In the genomic region with DNA sequence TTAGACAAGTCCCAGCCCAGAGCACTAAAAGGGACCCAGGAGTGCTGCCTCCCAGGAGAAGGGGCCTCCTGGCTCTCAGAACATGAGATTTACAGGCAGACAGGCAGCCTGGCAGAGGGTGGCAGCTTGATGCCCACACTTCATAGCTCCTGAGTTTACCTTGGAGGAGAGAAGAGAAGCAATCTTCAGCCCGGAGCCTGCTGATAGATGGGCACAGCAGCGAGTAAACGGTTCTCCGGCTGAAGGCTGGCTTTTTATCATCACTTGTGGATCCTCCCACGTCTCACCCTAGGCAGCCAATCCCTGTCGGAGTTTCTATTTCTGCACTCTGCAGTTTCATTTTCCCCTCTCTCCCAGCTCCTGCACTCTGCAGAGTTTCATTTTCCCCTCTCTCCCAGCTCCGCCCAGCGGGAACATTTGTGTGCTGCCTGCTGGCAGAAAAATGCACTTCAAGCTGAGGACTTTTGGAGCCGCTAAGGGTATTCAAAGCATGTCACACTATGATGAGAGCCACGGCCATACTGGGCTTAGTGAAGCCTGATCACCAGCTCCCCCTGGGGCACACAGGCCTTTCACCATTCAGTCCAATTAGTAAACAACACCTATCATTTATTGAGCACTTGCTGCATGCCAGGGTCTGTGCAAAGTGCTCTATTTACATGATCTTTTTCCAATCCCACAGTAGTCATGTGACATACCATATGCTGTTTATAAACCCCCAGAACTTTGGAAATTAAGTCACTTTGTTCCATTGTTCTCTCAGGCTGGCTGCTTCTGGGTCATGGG, we compare ENCODE assay signal across 8 cellular contexts. TPM values are rescaled to one million over a fixed set of nuclear protein-coding genes. Genes with fewer than 3 reads are reported as not detected.
DNase-seq lines count a peak whose midpoint lies in the region; ATAC-seq and TF ChIP-seq lines count a peak whose summit lies in the region.

A gene with protein sequence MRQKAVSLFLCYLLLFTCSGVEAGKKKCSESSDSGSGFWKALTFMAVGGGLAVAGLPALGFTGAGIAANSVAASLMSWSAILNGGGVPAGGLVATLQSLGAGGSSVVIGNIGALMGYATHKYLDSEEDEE (minus strand): TSS at position 229 of the 786 bp plus-strand sequence. CDS start 2,878 bp downstream, outside the sequence.

- H3K27ac ChIP-seq in KMS-11 (peak within 1 kb of the TSS; percentile 53), Panc1 (ENCODE audit: low read length) (peak within 1 kb of the TSS; percentile 73), esophagus squamous epithelium (peak within 1 kb of the TSS; percentile 74 to 88 (median 88))

- peaks cover 20% of the 10 kb centered on the region for H3K4me1 ChIP-seq in KMS-11 (ENCODE audit: low read depth, poor library complexity, severe bottlenecking)
- peaks cover 7% of the 10 kb centered on the region; the same call in 1 of the 2 replicates for H3K4me1 ChIP-seq in Panc1 (ENCODE audit: control insufficient read depth, insufficient read depth, low read length)
- peaks cover 0 to 44% (median 28%) of the 10 kb centered on the region in 3 donors for H3K4me1 ChIP-seq in esophagus squamous epithelium

- H3K36me3 Mint-ChIP-seq in activated T-cell treated with anti-CD3 and anti-CD28 coated beads, Interleukin-2, amount 50 U/mL, for 72 hours (ENCODE audit: insufficient read depth in 2 of 2) = no peaks in the 10 kb centered on the region
- no peaks in the 10 kb centered on the region for H3K36me3 Mint-ChIP-seq in naive B cell

- CTCF ChIA-PET in Panc1 (lab: Charles Lee) = interaction anchor here (0.6 to 1.1 kb wide), 3 partner anchors 44 to 696 kb away, joined by 3 to 10 read pairs (median 4); a partner anchor contains a TSS

- POLR2A ChIA-PET in Panc1 (lab: Charles Lee) = interaction anchor here (0.5 to 0.6 kb wide), 4 partner anchors 100 to 693 kb away, joined by 6 to 9 read pairs (median 8); no protein-coding TSS in a partner anchor

- in situ Hi-C loops in Panc1 (cut with HindIII; ENCODE audit: low pct_unique_long_range_greater_than_20kb, low sequenced_read_pairs) = no loop called here

- no peaks in the 10 kb centered on the region for H3K9me3 Mint-ChIP-seq in activated T-cell treated with anti-CD3 and anti-CD28 coated beads, Interleukin-2, amount 50 U/mL, for 72 hours
- H3K9me3 Mint-ChIP-seq in naive B cell = no peaks in the 10 kb centered on the region

- H3K9me3 ChIP-seq in Panc1 (ENCODE audit: control insufficient read depth, insufficient read depth, low read depth, low read length) (no peaks in the 10 kb centered on the region), esophagus squamous epithelium (no peaks in the 10 kb centered on the region)

- H2AFZ ChIP-seq in KMS-11 (ENCODE audit: low read depth) = peak within 1 kb of the TSS; percentile 76

- peak within 1 kb of the TSS; percentile 88 to 96 for H3K4me3 Mint-ChIP-seq in activated T-cell treated with anti-CD3 and anti-CD28 coated beads, Interleukin-2, amount 50 U/mL, for 72 hours
- peak within 1 kb of the TSS; percentile 85 to 99 (median 96) for H3K4me3 Mint-ChIP-seq in naive B cell

- intact Hi-C loops in Panc1 (cut with micrococcal nuclease; ENCODE audit: unreplicated experiment) = loop anchor here (1.0 kb wide), 1 partner anchor 53 kb away; a partner anchor contains a TSS
- intact Hi-C loops in esophagus squamous epithelium (cut with DNase I) = no loop called here

- H3K27me3 ChIP-seq in KMS-11 (ENCODE audit: insufficient read depth, low read depth) (no peaks in the 10 kb centered on the region), Panc1 (ENCODE audit: control insufficient read depth, insufficient read depth, low read length) (no peaks in the 10 kb centered on the region), esophagus squamous epithelium (no peaks in the 10 kb centered on the region)

- H4K20me1 ChIP-seq in KMS-11 (ENCODE audit: insufficient read depth) = no peaks in the 10 kb centered on the region

- DNase-seq in DMS153 treated with DMSO at 0.1 percent for 48 hours (lab: John Stamatoyannopoulos, UW; ENCODE audit: unreplicated experiment) (peak; percentile 98), Panc1 (ENCODE audit: low read depth, low spot score) (peak; percentile 85), esophagus squamous epithelium (lab: John Stamatoyannopoulos, UW) (no peak), naive B cell (peak; percentile 75)
- peak; percentile 78 to 80 for DNase-seq in activated T-cell treated with anti-CD3 and anti-CD28 coated beads, Interleukin-2, amount 50 U/mL, for 72 hours
- DNase-seq in stimulated activated naive CD4-positive, alpha-beta T cell (lab: John Stamatoyannopoulos, UW) = peak; percentile 70 to 84 (median 79)

- no peaks in the 10 kb centered on the region for H3K79me2 ChIP-seq in KMS-11 (ENCODE audit: insufficient read depth, low read depth)

- H3K4me3 ChIP-seq in KMS-11 (IDR thresholded peaks at IDR 0.05; ENCODE audit: insufficient read depth, low read depth, low read length) = peak within 1 kb of the TSS; percentile 65
- H3K4me3 ChIP-seq in Panc1 (ENCODE audit: low read depth in 2 of 2, low read length in 2 of 2) = peak within 1 kb of the TSS; percentile 50 to 73
- peak within 1 kb of the TSS; percentile 18 to 61 (median 47) for H3K4me3 ChIP-seq in esophagus squamous epithelium

- TF ChIP-seq CTCF in KMS-11 (conservative IDR thresholded peaks at IDR 0.05; ENCODE audit: low read depth, low read length) (peak; percentile 54), Panc1 (IDR thresholded peaks at IDR 0.05) (peak; percentile 52), esophagus squamous epithelium (IDR thresholded peaks at IDR 0.05) (peak; percentile 19 to 62 (median 52))

- BruUV-seq in Panc1 (replicated peaks; lab: Mats Ljungman, UMichigan) = no TSS peak

- WGBS in esophagus squamous epithelium, 2 donors = 0% methylated on average over 10 of the region's 10 CpGs

- H3K4me1 Mint-ChIP-seq in activated T-cell treated with anti-CD3 and anti-CD28 coated beads, Interleukin-2, amount 50 U/mL, for 72 hours (ENCODE audit: low read depth) = peaks cover 41% of the 10 kb centered on the region
- peaks cover 14 to 37% (median 22%) of the 10 kb centered on the region in 3 donors for H3K4me1 Mint-ChIP-seq in naive B cell

- no peaks in the 10 kb centered on the region for H3K27me3 Mint-ChIP-seq in activated T-cell treated with anti-CD3 and anti-CD28 coated beads, Interleukin-2, amount 50 U/mL, for 72 hours (ENCODE audit: low read depth)
- H3K27me3 Mint-ChIP-seq in naive B cell = no peaks in the 10 kb centered on the region

- peak within 1 kb of the TSS; percentile 92 for H3K27ac Mint-ChIP-seq in activated T-cell treated with anti-CD3 and anti-CD28 coated beads, Interleukin-2, amount 50 U/mL, for 72 hours
- peak within 1 kb of the TSS; percentile 89 to 99 (median 96) for H3K27ac Mint-ChIP-seq in naive B cell

- peak in 1 of 4 donors; percentile 40 for TF ChIP-seq POLR2A in esophagus squamous epithelium (IDR thresholded peaks at IDR 0.05)

- peak within 1 kb of the TSS; percentile 27; the same call in 1 of the 2 replicates for H3K9ac ChIP-seq in KMS-11

- H3K36me3 ChIP-seq in KMS-11 (ENCODE audit: insufficient read depth) (no peaks in the 10 kb centered on the region), Panc1 (ENCODE audit: control insufficient read depth, insufficient read depth, low read length) (no peaks in the 10 kb centered on the region), esophagus squamous epithelium (no peaks in the 10 kb centered on the region)

- H3K4me2 ChIP-seq in KMS-11 = peak within 1 kb of the TSS; percentile 63

- peak; percentile 87 for ATAC-seq in GM21528 (IDR thresholded peaks at IDR 0.05; ENCODE audit: low FRiP score, unreplicated experiment)
- peak; percentile 97 for ATAC-seq in Panc1
- peak; percentile 94 for ATAC-seq in activated T-cell treated with anti-CD3 and anti-CD28 coated beads, Interleukin-2, amount 50 U/mL, for 72 hours (replicated peaks in 1 of 2)
- ATAC-seq in naive B cell (ENCODE audit: low read depth in 2 of 2) = peak; percentile 87 to 89

RNA-seq across cellular contexts. Expression of the gene that starts here (rescaled TPM):
- total RNA-seq in Panc1 (2021; ENCODE audit: unreplicated experiment) (39.1 TPM), esophagus squamous epithelium (100 to 1,000 TPM in 1 of 4 donors, 10 to 100 TPM in 2, 1 to 10 TPM in 1; 4.0 to 194 (median 13.6) TPM)
- 42.2 TPM for polyA plus RNA-seq in Panc1 (2012; ENCODE audit: insufficient read length)
- 10 to 100 TPM; 19.3 to 56.1 TPM for total RNA-seq in activated T-cell treated with anti-CD3 and anti-CD28 coated beads, Interleukin-2, amount 50 U/mL, for 72 hours
- polyA plus RNA-seq in naive B cell (ENCODE audit: low read depth in 6 of 6) = 10 to 100 TPM; 27.6 to 65.1 (median 52.8) TPM
